ENCODE assay signal across 1 cellular context in genomic region chr6:44935693-44936300, GRCh38.
TF ChIP-seq lines count a peak whose summit lies in the region.

No MANE protein-coding gene starts in this region.

TF ChIP-seq in WTC11, 78 proteins besides CTCF, POLR2A, EP300 and RAD21 (continued from another document):
- TF ChIP-seq ARID4B (CRISPR knock-in tag; IDR thresholded peaks at IDR 0.05; ENCODE audit: borderline replicate concordance) (no peak), CREB1 (CRISPR knock-in tag; IDR thresholded peaks at IDR 0.05) (no peak), JAZF1 (CRISPR knock-in tag; IDR thresholded peaks at IDR 0.05) (no peak), HMGA2 (CRISPR knock-in tag; IDR thresholded peaks at IDR 0.05) (no peak), TP53 (CRISPR knock-in tag; IDR thresholded peaks at IDR 0.05) (no peak), TEAD1 (CRISPR knock-in tag; IDR thresholded peaks at IDR 0.05) (no peak), JUN (CRISPR knock-in tag; IDR thresholded peaks at IDR 0.05) (no peak)
- TF ChIP-seq, protein P1, sequence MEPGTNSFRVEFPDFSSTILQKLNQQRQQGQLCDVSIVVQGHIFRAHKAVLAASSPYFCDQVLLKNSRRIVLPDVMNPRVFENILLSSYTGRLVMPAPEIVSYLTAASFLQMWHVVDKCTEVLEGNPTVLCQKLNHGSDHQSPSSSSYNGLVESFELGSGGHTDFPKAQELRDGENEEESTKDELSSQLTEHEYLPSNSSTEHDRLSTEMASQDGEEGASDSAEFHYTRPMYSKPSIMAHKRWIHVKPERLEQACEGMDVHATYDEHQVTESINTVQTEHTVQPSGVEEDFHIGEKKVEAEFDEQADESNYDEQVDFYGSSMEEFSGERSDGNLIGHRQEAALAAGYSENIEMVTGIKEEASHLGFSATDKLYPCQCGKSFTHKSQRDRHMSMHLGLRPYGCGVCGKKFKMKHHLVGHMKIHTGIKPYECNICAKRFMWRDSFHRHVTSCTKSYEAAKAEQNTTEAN (CRISPR knock-in tag; IDR thresholded peaks at IDR 0.05) = no peak
- TF ChIP-seq, protein P2, sequence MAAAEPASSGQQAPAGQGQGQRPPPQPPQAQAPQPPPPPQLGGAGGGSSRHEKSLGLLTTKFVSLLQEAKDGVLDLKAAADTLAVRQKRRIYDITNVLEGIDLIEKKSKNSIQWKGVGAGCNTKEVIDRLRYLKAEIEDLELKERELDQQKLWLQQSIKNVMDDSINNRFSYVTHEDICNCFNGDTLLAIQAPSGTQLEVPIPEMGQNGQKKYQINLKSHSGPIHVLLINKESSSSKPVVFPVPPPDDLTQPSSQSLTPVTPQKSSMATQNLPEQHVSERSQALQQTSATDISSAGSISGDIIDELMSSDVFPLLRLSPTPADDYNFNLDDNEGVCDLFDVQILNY (CRISPR knock-in tag; IDR thresholded peaks at IDR 0.05) = no peak
